ENCODE assay signal across 1 cellular context in the genomic region with DNA sequence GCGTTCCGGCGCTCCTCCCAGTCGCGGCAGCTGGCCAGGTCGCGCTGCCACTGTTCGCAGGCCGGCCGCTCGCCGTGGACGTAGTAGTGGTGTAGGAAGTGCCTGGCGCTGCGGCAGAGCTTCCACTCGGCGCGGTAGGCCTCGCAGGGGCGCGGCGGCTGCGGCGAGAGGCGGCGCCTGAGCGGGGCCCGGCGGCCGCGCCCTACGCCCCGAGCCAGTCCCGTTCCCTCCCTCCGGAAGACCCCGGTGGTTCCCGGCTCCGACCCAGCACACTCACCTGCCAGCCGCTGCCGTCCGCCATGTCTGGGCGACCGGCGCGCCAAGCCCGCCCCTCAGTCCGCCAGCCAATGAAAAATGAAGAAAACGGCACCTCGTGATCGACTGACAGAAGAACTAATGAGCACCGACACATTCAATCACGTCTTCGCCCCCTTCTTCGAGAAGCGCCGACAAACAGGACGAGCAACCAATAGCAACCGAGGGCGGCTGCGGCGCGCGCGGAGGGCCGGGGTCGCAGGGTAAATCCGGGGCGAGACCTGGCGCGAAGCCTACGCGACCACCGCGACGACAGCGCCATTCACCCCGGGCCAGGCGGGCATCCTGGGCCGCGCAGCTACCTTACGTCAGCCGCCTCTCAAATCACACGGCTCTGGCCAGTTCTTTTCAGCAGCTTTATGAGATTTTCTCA.
A peak's percentile ranks its signal among the peaks of the same experiment; 100 is the strongest.
TF ChIP-seq lines count a peak whose summit lies in the region.

Gene C22orf39 (minus strand): TSS at position 324 of the 688 bp plus-strand sequence. CDS start 23 bp downstream, at position 301.

TF ChIP-seq in HepG2, 621 proteins besides CTCF, POLR2A, EP300 and RAD21 (continued from another document and continues in another):
- TF ChIP-seq, protein P1, sequence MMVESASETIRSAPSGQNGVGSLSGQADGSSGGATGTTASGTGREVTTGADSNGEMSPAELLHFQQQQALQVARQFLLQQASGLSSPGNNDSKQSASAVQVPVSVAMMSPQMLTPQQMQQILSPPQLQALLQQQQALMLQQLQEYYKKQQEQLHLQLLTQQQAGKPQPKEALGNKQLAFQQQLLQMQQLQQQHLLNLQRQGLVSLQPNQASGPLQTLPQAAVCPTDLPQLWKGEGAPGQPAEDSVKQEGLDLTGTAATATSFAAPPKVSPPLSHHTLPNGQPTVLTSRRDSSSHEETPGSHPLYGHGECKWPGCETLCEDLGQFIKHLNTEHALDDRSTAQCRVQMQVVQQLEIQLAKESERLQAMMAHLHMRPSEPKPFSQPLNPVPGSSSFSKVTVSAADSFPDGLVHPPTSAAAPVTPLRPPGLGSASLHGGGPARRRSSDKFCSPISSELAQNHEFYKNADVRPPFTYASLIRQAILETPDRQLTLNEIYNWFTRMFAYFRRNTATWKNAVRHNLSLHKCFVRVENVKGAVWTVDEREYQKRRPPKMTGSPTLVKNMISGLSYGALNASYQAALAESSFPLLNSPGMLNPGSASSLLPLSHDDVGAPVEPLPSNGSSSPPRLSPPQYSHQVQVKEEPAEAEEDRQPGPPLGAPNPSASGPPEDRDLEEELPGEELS (CRISPR knock-in tag; IDR thresholded peaks at IDR 0.05): peak; percentile 44; the same call in 1 of the 2 replicates
- TF ChIP-seq, protein P2, sequence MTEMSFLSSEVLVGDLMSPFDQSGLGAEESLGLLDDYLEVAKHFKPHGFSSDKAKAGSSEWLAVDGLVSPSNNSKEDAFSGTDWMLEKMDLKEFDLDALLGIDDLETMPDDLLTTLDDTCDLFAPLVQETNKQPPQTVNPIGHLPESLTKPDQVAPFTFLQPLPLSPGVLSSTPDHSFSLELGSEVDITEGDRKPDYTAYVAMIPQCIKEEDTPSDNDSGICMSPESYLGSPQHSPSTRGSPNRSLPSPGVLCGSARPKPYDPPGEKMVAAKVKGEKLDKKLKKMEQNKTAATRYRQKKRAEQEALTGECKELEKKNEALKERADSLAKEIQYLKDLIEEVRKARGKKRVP (CRISPR knock-in tag; IDR thresholded peaks at IDR 0.05): peak in 1 of 2 experiments; percentile 56; a peak in 1 of 4 replicates
- TF ChIP-seq GATAD1 (CRISPR knock-in tag; IDR thresholded peaks at IDR 0.05) (peak; percentile 79), ATF7-NPFF (CRISPR knock-in tag; IDR thresholded peaks at IDR 0.05; ENCODE audit: low read depth) (peak; percentile 76; the same call in 1 of the 2 replicates), BRD4 (CRISPR knock-in tag; IDR thresholded peaks at IDR 0.05) (no peak), MYNN (CRISPR knock-in tag; IDR thresholded peaks at IDR 0.05; ENCODE audit: low read depth) (no peak), RFXAP (CRISPR knock-in tag; IDR thresholded peaks at IDR 0.05; ENCODE audit: borderline replicate concordance) (peak; percentile 66), NFYC (CRISPR knock-in tag; IDR thresholded peaks at IDR 0.05) (peak; percentile 95), ZNF816 (CRISPR knock-in tag; IDR thresholded peaks at IDR 0.05; ENCODE audit: borderline replicate concordance) (peak; percentile 67; the same call in 1 of the 2 replicates), HDAC2 (CRISPR knock-in tag; IDR thresholded peaks at IDR 0.05) (0 out of 2 replicates have a peak, but pooled peaks have one; percentile 49), MED1 (CRISPR knock-in tag; IDR thresholded peaks at IDR 0.05) (peak; percentile 38), HOXA3 (CRISPR knock-in tag; IDR thresholded peaks at IDR 0.05) (peak; percentile 92), ZNF207 (IDR thresholded peaks at IDR 0.05; ENCODE audit: borderline replicate concordance) (no peak), ZNF441 (CRISPR knock-in tag; IDR thresholded peaks at IDR 0.05; ENCODE audit: borderline replicate concordance) (0 out of 2 replicates have a peak, but pooled peaks have one; percentile 53), KAT8 (CRISPR knock-in tag; IDR thresholded peaks at IDR 0.05) (peak; percentile 79), GABPB1 (CRISPR knock-in tag; IDR thresholded peaks at IDR 0.05) (peak; percentile 83), GATA4 (IDR thresholded peaks at IDR 0.05; ENCODE audit: borderline replicate concordance, low read depth) (0 out of 2 replicates have a peak, but pooled peaks have one; percentile 28), ATF3 (CRISPR knock-in tag; IDR thresholded peaks at IDR 0.05) (peak; percentile 13), ISL2 (CRISPR knock-in tag; IDR thresholded peaks at IDR 0.05) (peak; percentile 49; the same call in 1 of the 2 replicates), TBX2 (CRISPR knock-in tag; IDR thresholded peaks at IDR 0.05; ENCODE audit: borderline replicate concordance) (peak; percentile 53), SKI (IDR thresholded peaks at IDR 0.05; ENCODE audit: partially characterized antibody) (peak; percentile 21), MXD4 (CRISPR knock-in tag; IDR thresholded peaks at IDR 0.05) (peak; percentile 28; the same call in 1 of the 2 replicates), NFYB (CRISPR knock-in tag; IDR thresholded peaks at IDR 0.05) (peak; percentile 98), PHF8 (CRISPR knock-in tag; IDR thresholded peaks at IDR 0.05) (peak; percentile 78), ZNF501 (CRISPR knock-in tag; IDR thresholded peaks at IDR 0.05) (peak; percentile 46; the same call in 1 of the 2 replicates), ZBTB20 (CRISPR knock-in tag; IDR thresholded peaks at IDR 0.05; ENCODE audit: borderline replicate concordance, low read depth) (no peak), ZNF567 (CRISPR knock-in tag; IDR thresholded peaks at IDR 0.05; ENCODE audit: borderline replicate concordance) (0 out of 2 replicates have a peak, but pooled peaks have one; percentile 3), ZNF546 (CRISPR knock-in tag; conservative IDR thresholded peaks at IDR 0.05) (no peak), TP53 (CRISPR knock-in tag; conservative IDR thresholded peaks at IDR 0.05) (no peak), HOXA9 (CRISPR knock-in tag; IDR thresholded peaks at IDR 0.05; ENCODE audit: borderline replicate concordance) (peak; percentile 81; the same call in 1 of the 2 replicates), REL (CRISPR knock-in tag; conservative IDR thresholded peaks at IDR 0.05) (peak; percentile 60; the same call in 1 of the 2 replicates), KMT2B (CRISPR knock-in tag; IDR thresholded peaks at IDR 0.05) (peak; percentile 78), SP2 (CRISPR knock-in tag; IDR thresholded peaks at IDR 0.05) (peak; percentile 97), ZNF879 (CRISPR knock-in tag; IDR thresholded peaks at IDR 0.05) (no peak), SALL2 (CRISPR knock-in tag; IDR thresholded peaks at IDR 0.05) (peak; percentile 76), DMAP1 (CRISPR knock-in tag; IDR thresholded peaks at IDR 0.05) (peak; percentile 78), HNF4A (CRISPR knock-in tag; IDR thresholded peaks at IDR 0.05) (0 out of 2 replicates have a peak, but pooled peaks have one; percentile 9), ZNF224 (CRISPR knock-in tag; IDR thresholded peaks at IDR 0.05) (peak; percentile 60; the same call in 1 of the 2 replicates)
- TF ChIP-seq, protein P3, sequence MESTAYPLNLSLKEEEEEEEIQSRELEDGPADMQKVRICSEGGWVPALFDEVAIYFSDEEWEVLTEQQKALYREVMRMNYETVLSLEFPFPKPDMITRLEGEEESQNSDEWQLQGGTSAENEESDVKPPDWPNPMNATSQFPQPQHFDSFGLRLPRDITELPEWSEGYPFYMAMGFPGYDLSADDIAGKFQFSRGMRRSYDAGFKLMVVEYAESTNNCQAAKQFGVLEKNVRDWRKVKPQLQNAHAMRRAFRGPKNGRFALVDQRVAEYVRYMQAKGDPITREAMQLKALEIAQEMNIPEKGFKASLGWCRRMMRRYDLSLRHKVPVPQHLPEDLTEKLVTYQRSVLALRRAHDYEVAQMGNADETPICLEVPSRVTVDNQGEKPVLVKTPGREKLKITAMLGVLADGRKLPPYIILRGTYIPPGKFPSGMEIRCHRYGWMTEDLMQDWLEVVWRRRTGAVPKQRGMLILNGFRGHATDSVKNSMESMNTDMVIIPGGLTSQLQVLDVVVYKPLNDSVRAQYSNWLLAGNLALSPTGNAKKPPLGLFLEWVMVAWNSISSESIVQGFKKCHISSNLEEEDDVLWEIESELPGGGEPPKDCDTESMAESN (CRISPR knock-in tag; conservative IDR thresholded peaks at IDR 0.05): peak; percentile 74
- TF ChIP-seq, protein P4, sequence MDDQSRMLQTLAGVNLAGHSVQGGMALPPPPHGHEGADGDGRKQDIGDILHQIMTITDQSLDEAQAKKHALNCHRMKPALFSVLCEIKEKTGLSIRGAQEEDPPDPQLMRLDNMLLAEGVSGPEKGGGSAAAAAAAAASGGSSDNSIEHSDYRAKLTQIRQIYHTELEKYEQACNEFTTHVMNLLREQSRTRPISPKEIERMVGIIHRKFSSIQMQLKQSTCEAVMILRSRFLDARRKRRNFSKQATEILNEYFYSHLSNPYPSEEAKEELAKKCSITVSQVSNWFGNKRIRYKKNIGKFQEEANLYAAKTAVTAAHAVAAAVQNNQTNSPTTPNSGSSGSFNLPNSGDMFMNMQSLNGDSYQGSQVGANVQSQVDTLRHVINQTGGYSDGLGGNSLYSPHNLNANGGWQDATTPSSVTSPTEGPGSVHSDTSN (CRISPR knock-in tag; IDR thresholded peaks at IDR 0.05; ENCODE audit: borderline replicate concordance): peak; percentile 83; the same call in 1 of the 2 replicates
- TF ChIP-seq, protein P5, sequence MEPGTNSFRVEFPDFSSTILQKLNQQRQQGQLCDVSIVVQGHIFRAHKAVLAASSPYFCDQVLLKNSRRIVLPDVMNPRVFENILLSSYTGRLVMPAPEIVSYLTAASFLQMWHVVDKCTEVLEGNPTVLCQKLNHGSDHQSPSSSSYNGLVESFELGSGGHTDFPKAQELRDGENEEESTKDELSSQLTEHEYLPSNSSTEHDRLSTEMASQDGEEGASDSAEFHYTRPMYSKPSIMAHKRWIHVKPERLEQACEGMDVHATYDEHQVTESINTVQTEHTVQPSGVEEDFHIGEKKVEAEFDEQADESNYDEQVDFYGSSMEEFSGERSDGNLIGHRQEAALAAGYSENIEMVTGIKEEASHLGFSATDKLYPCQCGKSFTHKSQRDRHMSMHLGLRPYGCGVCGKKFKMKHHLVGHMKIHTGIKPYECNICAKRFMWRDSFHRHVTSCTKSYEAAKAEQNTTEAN (CRISPR knock-in tag; conservative IDR thresholded peaks at IDR 0.05): no peak; the same call in 1 of the 2 replicates
- TF ChIP-seq, protein P6, sequence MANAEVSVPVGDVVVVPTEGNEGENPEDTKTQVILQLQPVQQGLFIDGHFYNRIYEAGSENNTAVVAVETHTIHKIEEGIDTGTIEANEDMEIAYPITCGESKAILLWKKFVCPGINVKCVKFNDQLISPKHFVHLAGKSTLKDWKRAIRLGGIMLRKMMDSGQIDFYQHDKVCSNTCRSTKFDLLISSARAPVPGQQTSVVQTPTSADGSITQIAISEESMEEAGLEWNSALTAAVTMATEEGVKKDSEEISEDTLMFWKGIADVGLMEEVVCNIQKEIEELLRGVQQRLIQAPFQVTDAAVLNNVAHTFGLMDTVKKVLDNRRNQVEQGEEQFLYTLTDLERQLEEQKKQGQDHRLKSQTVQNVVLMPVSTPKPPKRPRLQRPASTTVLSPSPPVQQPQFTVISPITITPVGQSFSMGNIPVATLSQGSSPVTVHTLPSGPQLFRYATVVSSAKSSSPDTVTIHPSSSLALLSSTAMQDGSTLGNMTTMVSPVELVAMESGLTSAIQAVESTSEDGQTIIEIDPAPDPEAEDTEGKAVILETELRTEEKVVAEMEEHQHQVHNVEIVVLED (CRISPR knock-in tag; IDR thresholded peaks at IDR 0.05; ENCODE audit: borderline replicate concordance): peak; percentile 75
- TF ChIP-seq, protein P7, sequence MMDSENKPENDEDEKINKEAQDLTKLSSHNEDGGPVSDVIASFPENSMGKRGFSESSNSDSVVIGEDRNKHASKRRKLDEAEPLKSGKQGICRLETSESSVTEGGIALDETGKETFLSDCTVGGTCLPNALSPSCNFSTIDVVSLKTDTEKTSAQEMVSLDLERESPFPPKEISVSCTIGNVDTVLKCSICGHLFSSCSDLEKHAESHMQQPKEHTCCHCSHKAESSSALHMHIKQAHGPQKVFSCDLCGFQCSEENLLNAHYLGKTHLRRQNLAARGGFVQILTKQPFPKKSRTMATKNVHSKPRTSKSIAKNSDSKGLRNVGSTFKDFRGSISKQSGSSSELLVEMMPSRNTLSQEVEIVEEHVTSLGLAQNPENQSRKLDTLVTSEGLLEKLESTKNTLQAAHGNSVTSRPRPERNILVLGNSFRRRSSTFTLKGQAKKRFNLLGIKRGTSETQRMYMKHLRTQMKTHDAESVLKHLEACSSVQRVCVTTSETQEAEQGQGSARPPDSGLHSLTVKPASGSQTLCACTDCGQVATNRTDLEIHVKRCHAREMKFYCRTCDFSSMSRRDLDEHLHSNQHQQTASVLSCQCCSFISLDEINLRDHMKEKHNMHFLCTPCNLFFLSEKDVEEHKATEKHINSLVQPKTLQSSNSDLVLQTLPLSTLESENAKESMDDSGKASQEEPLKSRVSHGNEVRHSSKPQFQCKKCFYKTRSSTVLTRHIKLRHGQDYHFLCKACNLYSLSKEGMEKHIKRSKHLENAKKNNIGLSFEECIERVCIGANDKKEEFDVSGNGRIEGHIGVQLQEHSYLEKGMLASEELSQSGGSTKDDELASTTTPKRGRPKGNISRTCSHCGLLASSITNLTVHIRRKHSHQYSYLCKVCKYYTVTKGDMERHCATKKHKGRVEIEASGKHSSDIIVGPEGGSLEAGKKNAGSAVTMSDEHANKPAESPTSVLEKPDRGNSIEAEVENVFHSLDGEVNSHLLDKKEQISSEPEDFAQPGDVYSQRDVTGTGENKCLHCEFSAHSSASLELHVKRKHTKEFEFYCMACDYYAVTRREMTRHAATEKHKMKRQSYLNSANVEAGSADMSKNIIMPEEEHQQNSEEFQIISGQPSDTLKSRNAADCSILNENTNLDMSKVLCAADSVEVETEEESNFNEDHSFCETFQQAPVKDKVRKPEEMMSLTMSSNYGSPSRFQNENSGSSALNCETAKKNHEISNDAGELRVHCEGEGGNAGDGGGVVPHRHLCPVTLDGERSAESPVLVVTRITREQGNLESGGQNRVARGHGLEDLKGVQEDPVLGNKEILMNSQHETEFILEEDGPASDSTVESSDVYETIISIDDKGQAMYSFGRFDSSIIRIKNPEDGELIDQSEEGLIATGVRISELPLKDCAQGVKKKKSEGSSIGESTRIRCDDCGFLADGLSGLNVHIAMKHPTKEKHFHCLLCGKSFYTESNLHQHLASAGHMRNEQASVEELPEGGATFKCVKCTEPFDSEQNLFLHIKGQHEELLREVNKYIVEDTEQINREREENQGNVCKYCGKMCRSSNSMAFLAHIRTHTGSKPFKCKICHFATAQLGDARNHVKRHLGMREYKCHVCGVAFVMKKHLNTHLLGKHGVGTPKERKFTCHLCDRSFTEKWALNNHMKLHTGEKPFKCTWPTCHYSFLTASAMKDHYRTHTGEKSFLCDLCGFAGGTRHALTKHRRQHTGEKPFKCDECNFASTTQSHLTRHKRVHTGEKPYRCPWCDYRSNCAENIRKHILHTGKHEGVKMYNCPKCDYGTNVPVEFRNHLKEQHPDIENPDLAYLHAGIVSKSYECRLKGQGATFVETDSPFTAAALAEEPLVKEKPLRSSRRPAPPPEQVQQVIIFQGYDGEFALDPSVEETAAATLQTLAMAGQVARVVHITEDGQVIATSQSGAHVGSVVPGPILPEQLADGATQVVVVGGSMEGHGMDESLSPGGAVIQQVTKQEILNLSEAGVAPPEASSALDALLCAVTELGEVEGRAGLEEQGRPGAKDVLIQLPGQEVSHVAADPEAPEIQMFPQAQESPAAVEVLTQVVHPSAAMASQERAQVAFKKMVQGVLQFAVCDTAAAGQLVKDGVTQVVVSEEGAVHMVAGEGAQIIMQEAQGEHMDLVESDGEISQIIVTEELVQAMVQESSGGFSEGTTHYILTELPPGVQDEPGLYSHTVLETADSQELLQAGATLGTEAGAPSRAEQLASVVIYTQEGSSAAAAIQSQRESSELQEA (CRISPR knock-in tag; IDR thresholded peaks at IDR 0.05; ENCODE audit: not compliant biosample characterization): peak; percentile 55
